ENCODE assay signal across 19 cellular contexts in genomic region chr1:96968582-96969378, GRCh38.
DNase-seq lines count a peak whose midpoint lies in the region; ATAC-seq lines count a peak whose summit lies in the region.
"Had no signal": no experiment of that assay in that cellular context is flagged by ENCODE, and none has a peak within 500 bp of the region (broad histone marks: within the 10 kb centered on the region; RNA-seq: fewer than 3 reads in every experiment).

No MANE protein-coding gene starts in this region.

- no peaks in the 10 kb centered on the region for H3K36me3 ChIP-seq in adipocyte (ENCODE audit: control insufficient read depth, insufficient read depth, low read length, severe bottlenecking)
- H3K36me3 ChIP-seq: MG63, thyroid gland had no signal

- ATAC-seq in GM21515 (IDR thresholded peaks at IDR 0.05; ENCODE audit: unreplicated experiment): no peak
- ATAC-seq in HG03571 (IDR thresholded peaks at IDR 0.05; ENCODE audit: unreplicated experiment): no peak
- no peak for ATAC-seq in HG03159 (IDR thresholded peaks at IDR 0.05; ENCODE audit: unreplicated experiment)
- ATAC-seq: activated CD8-positive, alpha-beta memory T cell treated with anti-CD3 and anti-CD28 coated beads, Interleukin-2, amount 10 ng/mL, durations not matched to agents 7 days and 5 days; foreskin keratinocyte; natural killer cell treated with Interleukin-12 subunit alpha and Interleukin-12 subunit beta and Interleukin-15 and Interleukin-18, amount 100 ng/mL, for 72 hours had no signal

- H3K4me3 ChIP-seq in adipocyte (ENCODE audit: low read length): peak overlapping the region; percentile 8
- H3K4me3 ChIP-seq: MG63, thyroid gland had no signal

- H3K4me1 ChIP-seq in adipocyte (ENCODE audit: control insufficient read depth, insufficient read depth, low read length): peaks cover 7% of the 10 kb centered on the region
- H3K4me1 ChIP-seq: foreskin keratinocyte, thyroid gland had no signal

- no peaks in the 10 kb centered on the region for H3K9me3 ChIP-seq in adipocyte (ENCODE audit: control insufficient read depth, low read length)
- H3K9me3 ChIP-seq: MG63, thyroid gland had no signal

- peak overlapping the region; percentile 53 for H3K9ac ChIP-seq in adipocyte (ENCODE audit: low read length)

- DNase-seq in GM03348 (ENCODE audit: low spot score): peak; percentile 16
- DNase-seq in adipocyte (ENCODE audit: low read depth): peak; percentile 76
- DNase-seq in fibroblast of the conjunctiva (ENCODE audit: low read depth): peak; percentile 27
- peak; percentile 7 for DNase-seq in pons (ENCODE audit: low spot score)
- DNase-seq in H4 (ENCODE audit: low spot score): no peak
- DNase-seq: activated CD4-positive, CD25-positive, alpha-beta regulatory T cell treated with anti-CD3 and anti-CD28 coated beads, Interleukin-2, amount 50 U/mL, for 72 hours; activated CD8-positive, alpha-beta memory T cell treated with anti-CD3 and anti-CD28 coated beads, Interleukin-2, amount 10 ng/mL, durations not matched to agents 7 days and 5 days; activated effector memory CD4-positive, alpha-beta T cell treated with anti-CD3 and anti-CD28 coated beads, Interleukin-2, amount 50 U/mL, for 16 hours; foreskin keratinocyte; mammary epithelial cell; MG63; NK-92 treated with Interleukin-12 subunit alpha and Interleukin-12 subunit beta, amount 100 ng/mL, for 24 hours; stimulated activated CD4-positive, alpha-beta T cell treated with anti-CD3 and anti-CD28 coated beads, Interleukin-2, amount 100 ng/mL, for 48 hours; T-helper 2 cell; thyroid gland had no signal

- no peaks in the 10 kb centered on the region for H3K27me3 ChIP-seq in adipocyte (replicated peaks; ENCODE audit: control insufficient read depth, insufficient read depth, low read length)
- H3K27me3 ChIP-seq: MG63, thyroid gland had no signal
